ENCODE assay signal across 12 cellular contexts in genomic region chr1:226731257-226731893, GRCh38. TPM values are rescaled to one million over a fixed set of nuclear protein-coding genes. Genes with fewer than 3 reads are reported as not detected.
DNase-seq lines count a peak whose midpoint lies in the region; ATAC-seq and TF ChIP-seq lines count a peak whose summit lies in the region.
"Had no signal": no experiment of that assay in that cellular context is flagged by ENCODE, and none has a peak within 500 bp of the region (broad histone marks: within the 10 kb centered on the region; RNA-seq: fewer than 3 reads in every experiment).

No MANE protein-coding gene starts in this region.

- no peaks in the 10 kb centered on the region for H3K27me3 ChIP-seq in tibial nerve
- H3K27me3 ChIP-seq: right lobe of liver had no signal

- peak overlapping the region in 3 of 4 donors; percentile 14 to 92 (median 67) for H3K27ac ChIP-seq in tibial nerve
- H3K27ac ChIP-seq: right lobe of liver had no signal

- CTCF ChIA-PET in activated B cell treated with CpG ODN at 0.5 μM for 24 hours (lab: Charles Lee), result interaction anchor here (2.0 kb wide), 1 partner anchor 20 kb away, joined by 5 read pairs; no protein-coding TSS in a partner anchor

- TF ChIP-seq CTCF in activated B cell treated with CpG ODN at 0.5 μM for 24 hours (IDR thresholded peaks at IDR 0.05), result no peak
- no peak for TF ChIP-seq CTCF in tibial nerve (IDR thresholded peaks at IDR 0.05)

- intact Hi-C loops in activated B cell treated with CpG ODN at 0.5 μM for 24 hours (cut with micrococcal nuclease), result loop anchor here (1.0 to 10.0 kb wide), 3 partner anchors 8 to 324 kb away; partner anchors contain the start of genes ITPKB, PARP1 and STUM

- WGBS in tibial nerve, 2 donors, result 50 to 63% methylated on average over 3 of the region's 3 CpGs

- peaks cover 84% of the 10 kb centered on the region for H3K4me1 Mint-ChIP-seq in activated naive CD4-positive, alpha-beta T cell treated with anti-CD3 and anti-CD28 coated beads, Interleukin-2, amount 50 U/mL, for 24 hours
- peaks cover 96% of the 10 kb centered on the region for H3K4me1 Mint-ChIP-seq in activated B cell treated with CpG ODN at 0.5 μM for 24 hours

- TF ChIP-seq EP300 in tibial nerve (IDR thresholded peaks at IDR 0.05), result no peak

- peaks cover 0 to 91% (median 39%) of the 10 kb centered on the region in 4 donors for H3K4me1 ChIP-seq in tibial nerve
- H3K4me1 ChIP-seq: right lobe of liver had no signal

- ATAC-seq in activated B cell treated with CpG ODN at 0.5 μM for 24 hours (ENCODE audit: low read depth) (no peak), HG03095 (IDR thresholded peaks at IDR 0.05; ENCODE audit: unreplicated experiment) (no peak)
- ATAC-seq: HCT116, right lobe of liver had no signal

- H3K4me3 Mint-ChIP-seq in activated naive CD4-positive, alpha-beta T cell treated with anti-CD3 and anti-CD28 coated beads, Interleukin-2, amount 50 U/mL, for 24 hours, result peak overlapping the region; percentile 87
- H3K4me3 Mint-ChIP-seq in activated B cell treated with CpG ODN at 0.5 μM for 24 hours, result peak overlapping the region; percentile 48

- no peaks in the 10 kb centered on the region for H3K9me3 ChIP-seq in tibial nerve
- H3K9me3 ChIP-seq: right lobe of liver had no signal

- no peak for DNase-seq in activated naive CD4-positive, alpha-beta T cell (lab: John Stamatoyannopoulos, UW)
- DNase-seq in activated B cell treated with CpG ODN at 0.5 μM for 24 hours, result no peak
- peak; percentile 56 for DNase-seq in medulla oblongata (ENCODE audit: extremely low spot score)
- no peak for DNase-seq in tibial nerve (ENCODE audit: low spot score in 2 of 2)
- no peak for DNase-seq in midbrain (lab: John Stamatoyannopoulos, UW)
- DNase-seq in cerebellar nuclear complex (lab: John Stamatoyannopoulos, UW), result no peak
- DNase-seq: activated CD4-positive, alpha-beta T cell treated with anti-CD3 and anti-CD28 coated beads, Interleukin-2, amount 50 U/mL, for 4 hours; right lobe of liver; SHP77 had no signal

- H3K27me3 Mint-ChIP-seq in activated naive CD4-positive, alpha-beta T cell treated with anti-CD3 and anti-CD28 coated beads, Interleukin-2, amount 50 U/mL, for 24 hours, result no peaks in the 10 kb centered on the region
- no peaks in the 10 kb centered on the region for H3K27me3 Mint-ChIP-seq in activated B cell treated with CpG ODN at 0.5 μM for 24 hours

- H3K27ac Mint-ChIP-seq in activated naive CD4-positive, alpha-beta T cell treated with anti-CD3 and anti-CD28 coated beads, Interleukin-2, amount 50 U/mL, for 24 hours, result peak overlapping the region; percentile 99
- peak overlapping the region; percentile 57 for H3K27ac Mint-ChIP-seq in activated B cell treated with CpG ODN at 0.5 μM for 24 hours

- H3K36me3 ChIP-seq in tibial nerve, result peaks cover 0 to 31% (median 0%) of the 10 kb centered on the region in 3 donors
- H3K36me3 ChIP-seq: right lobe of liver had no signal

- POLR2A ChIA-PET in activated B cell treated with CpG ODN at 0.5 μM for 24 hours (lab: Charles Lee), result interaction anchor here (0.8 to 1.4 kb wide), 8 partner anchors 11 to 152 kb away, joined by 3 to 8 read pairs (median 4); no protein-coding TSS in a partner anchor

- H3K4me3 ChIP-seq in tibial nerve, result no peak overlapping the region
- H3K4me3 ChIP-seq: right lobe of liver had no signal

- H3K36me3 Mint-ChIP-seq in activated naive CD4-positive, alpha-beta T cell treated with anti-CD3 and anti-CD28 coated beads, Interleukin-2, amount 50 U/mL, for 24 hours, result peaks cover 17% of the 10 kb centered on the region
- peaks cover 90% of the 10 kb centered on the region for H3K36me3 Mint-ChIP-seq in activated B cell treated with CpG ODN at 0.5 μM for 24 hours (ENCODE audit: low read depth)

- no peaks in the 10 kb centered on the region for H3K9me3 Mint-ChIP-seq in activated naive CD4-positive, alpha-beta T cell treated with anti-CD3 and anti-CD28 coated beads, Interleukin-2, amount 50 U/mL, for 24 hours
- H3K9me3 Mint-ChIP-seq in activated B cell treated with CpG ODN at 0.5 μM for 24 hours, result no peaks in the 10 kb centered on the region

- TF ChIP-seq POLR2A in tibial nerve (IDR thresholded peaks at IDR 0.05), result no peak

RNA-seq across cellular contexts. Expression of gene ITPKB, which starts 7.7 kb away (rescaled TPM):
- 88.5 and 97.3 TPM in 2 replicates for total RNA-seq in activated B cell treated with CpG ODN at 0.5 μM for 24 hours
- total RNA-seq in tibial nerve, result 10 to 100 TPM; 49.2 to 82.0 (median 52.7) TPM
